ENCODE assay signal across 18 cellular contexts in the genomic region with DNA sequence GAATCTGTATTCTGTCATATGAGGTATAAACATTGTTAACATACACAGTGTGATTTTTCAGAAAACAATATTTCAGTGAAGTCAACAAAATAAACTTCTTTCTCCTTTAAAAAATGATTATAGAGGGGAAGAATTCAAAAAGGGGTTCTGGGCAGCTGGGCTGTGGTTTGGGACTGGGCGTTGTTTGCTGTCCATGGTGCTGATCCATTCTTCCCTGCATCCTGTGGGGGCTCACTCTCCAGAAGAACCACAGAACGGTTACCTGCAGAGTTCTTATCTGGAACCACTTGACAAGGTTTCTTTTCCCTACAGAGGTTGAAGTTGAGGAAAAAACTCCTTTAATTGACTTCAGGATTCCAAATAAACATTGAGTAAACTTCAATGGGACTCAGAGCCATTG.
DNase-seq lines count a peak whose midpoint lies in the region; ATAC-seq and TF ChIP-seq lines count a peak whose summit lies in the region.
"Had no signal": no experiment of that assay in that cellular context is flagged by ENCODE, and none has a peak within 500 bp of the region (broad histone marks: within the 10 kb centered on the region; RNA-seq: fewer than 3 reads in every experiment).

No MANE protein-coding gene starts in this region.

- H3K4me1 ChIP-seq in left lung, result no peaks in the 10 kb centered on the region
- H3K4me1 ChIP-seq: gastrocnemius medialis, vagina had no signal

- ATAC-seq in WTC11 (peak; percentile 90), left lung (peak; percentile 39), left lobe of liver (no peak), HG02763 (IDR thresholded peaks at IDR 0.05; ENCODE audit: unreplicated experiment) (no peak)
- ATAC-seq: activated CD8-positive, alpha-beta T cell treated with anti-CD3 and anti-CD28 coated beads for 36 hours; gastrocnemius medialis; sciatic nerve had no signal

- intact Hi-C loops in left lung (cut with DNase I), result no loop called here

- POLR2A ChIA-PET in WTC11 (lab: Charles Lee), result no interaction called here

- CTCF ChIA-PET in WTC11 (lab: Charles Lee), result no interaction called here

- TF ChIP-seq CTCF in WTC11 (IDR thresholded peaks at IDR 0.05) (no peak), left lung (IDR thresholded peaks at IDR 0.05) (no peak)

- no peaks in the 10 kb centered on the region for H3K36me3 ChIP-seq in MG63
- H3K36me3 ChIP-seq in left lung, result no peaks in the 10 kb centered on the region
- H3K36me3 ChIP-seq: cardiac muscle cell, gastrocnemius medialis, vagina had no signal

- H3K27ac ChIP-seq in left lung, result no peak overlapping the region
- H3K27ac ChIP-seq: cardiac muscle cell, gastrocnemius medialis, vagina had no signal

- DNase-seq in GM03348 (ENCODE audit: low spot score), result peak; percentile 6
- peak; percentile 10 for DNase-seq in MG63
- peak; percentile 60 for DNase-seq in WTC11 (ENCODE audit: low spot score)
- DNase-seq in left lung, result no peak
- no peak for DNase-seq in left lobe of liver (ENCODE audit: low spot score)
- DNase-seq in NCI-H1436 (lab: John Stamatoyannopoulos, UW), result no peak
- DNase-seq in stimulated activated CD4-positive, alpha-beta T cell treated with anti-CD3 and anti-CD28 coated beads, Interleukin-1b, Interleukin-23, amount 100 ng/mL, for 48 hours, result no peak
- DNase-seq: activated CD8-positive, alpha-beta T cell treated with anti-CD3 and anti-CD28 coated beads for 36 hours; gastrocnemius medialis; NCI-H524 treated with DMSO at 0.1 percent for 48 hours; Right ventricle myocardium superior; stimulated activated CD4-positive, alpha-beta T cell treated with anti-CD3 and anti-CD28 coated beads, Interleukin-4, amount 100 ng/mL, for 4 hours; stimulated activated naive CD4-positive, alpha-beta T cell treated with Interleukin-2 at 50 U/mL for 16 hours had no signal

- peaks cover 11% of the 10 kb centered on the region for H3K9me3 Mint-ChIP-seq in WTC11

- peaks cover 7% of the 10 kb centered on the region for H3K4me1 Mint-ChIP-seq in WTC11
- H3K4me1 Mint-ChIP-seq: B cell had no signal

- no peaks in the 10 kb centered on the region for H3K9me3 ChIP-seq in MG63
- H3K9me3 ChIP-seq in left lung, result peaks cover 0 to 11% of the 10 kb centered on the region in 2 donors
- H3K9me3 ChIP-seq: gastrocnemius medialis, vagina had no signal

- H3K27me3 ChIP-seq in MG63 (no peaks in the 10 kb centered on the region), left lung (no peaks in the 10 kb centered on the region)
- H3K27me3 ChIP-seq: cardiac muscle cell, gastrocnemius medialis, vagina had no signal

- no peak overlapping the region for H3K27ac Mint-ChIP-seq in WTC11
- H3K27ac Mint-ChIP-seq: activated CD8-positive, alpha-beta T cell treated with anti-CD3 and anti-CD28 coated beads for 36 hours; B cell had no signal

- H3K36me3 Mint-ChIP-seq in WTC11, result peaks cover 8% of the 10 kb centered on the region

- no peak overlapping the region for H3K4me3 Mint-ChIP-seq in WTC11
- H3K4me3 Mint-ChIP-seq: activated CD8-positive, alpha-beta T cell treated with anti-CD3 and anti-CD28 coated beads for 36 hours; B cell had no signal

- H3K4me3 ChIP-seq in MG63, result no peak overlapping the region
- no peak overlapping the region for H3K4me3 ChIP-seq in left lung
- H3K4me3 ChIP-seq: cardiac muscle cell, gastrocnemius medialis, vagina had no signal

- no peaks in the 10 kb centered on the region for H3K27me3 Mint-ChIP-seq in WTC11 (ENCODE audit: low read depth)
- H3K27me3 Mint-ChIP-seq: activated CD8-positive, alpha-beta T cell treated with anti-CD3 and anti-CD28 coated beads for 36 hours; B cell had no signal

TF ChIP-seq in WTC11, 78 proteins besides CTCF, POLR2A, EP300 and RAD21 (continues in another document):
- TF ChIP-seq, protein P1, sequence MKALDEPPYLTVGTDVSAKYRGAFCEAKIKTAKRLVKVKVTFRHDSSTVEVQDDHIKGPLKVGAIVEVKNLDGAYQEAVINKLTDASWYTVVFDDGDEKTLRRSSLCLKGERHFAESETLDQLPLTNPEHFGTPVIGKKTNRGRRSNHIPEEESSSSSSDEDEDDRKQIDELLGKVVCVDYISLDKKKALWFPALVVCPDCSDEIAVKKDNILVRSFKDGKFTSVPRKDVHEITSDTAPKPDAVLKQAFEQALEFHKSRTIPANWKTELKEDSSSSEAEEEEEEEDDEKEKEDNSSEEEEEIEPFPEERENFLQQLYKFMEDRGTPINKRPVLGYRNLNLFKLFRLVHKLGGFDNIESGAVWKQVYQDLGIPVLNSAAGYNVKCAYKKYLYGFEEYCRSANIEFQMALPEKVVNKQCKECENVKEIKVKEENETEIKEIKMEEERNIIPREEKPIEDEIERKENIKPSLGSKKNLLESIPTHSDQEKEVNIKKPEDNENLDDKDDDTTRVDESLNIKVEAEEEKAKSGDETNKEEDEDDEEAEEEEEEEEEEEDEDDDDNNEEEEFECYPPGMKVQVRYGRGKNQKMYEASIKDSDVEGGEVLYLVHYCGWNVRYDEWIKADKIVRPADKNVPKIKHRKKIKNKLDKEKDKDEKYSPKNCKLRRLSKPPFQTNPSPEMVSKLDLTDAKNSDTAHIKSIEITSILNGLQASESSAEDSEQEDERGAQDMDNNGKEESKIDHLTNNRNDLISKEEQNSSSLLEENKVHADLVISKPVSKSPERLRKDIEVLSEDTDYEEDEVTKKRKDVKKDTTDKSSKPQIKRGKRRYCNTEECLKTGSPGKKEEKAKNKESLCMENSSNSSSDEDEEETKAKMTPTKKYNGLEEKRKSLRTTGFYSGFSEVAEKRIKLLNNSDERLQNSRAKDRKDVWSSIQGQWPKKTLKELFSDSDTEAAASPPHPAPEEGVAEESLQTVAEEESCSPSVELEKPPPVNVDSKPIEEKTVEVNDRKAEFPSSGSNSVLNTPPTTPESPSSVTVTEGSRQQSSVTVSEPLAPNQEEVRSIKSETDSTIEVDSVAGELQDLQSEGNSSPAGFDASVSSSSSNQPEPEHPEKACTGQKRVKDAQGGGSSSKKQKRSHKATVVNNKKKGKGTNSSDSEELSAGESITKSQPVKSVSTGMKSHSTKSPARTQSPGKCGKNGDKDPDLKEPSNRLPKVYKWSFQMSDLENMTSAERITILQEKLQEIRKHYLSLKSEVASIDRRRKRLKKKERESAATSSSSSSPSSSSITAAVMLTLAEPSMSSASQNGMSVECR (CRISPR knock-in tag; IDR thresholded peaks at IDR 0.05; ENCODE audit: borderline replicate concordance), result peak; percentile 33; the same call in 1 of the 2 replicates
- TF ChIP-seq, protein P2, sequence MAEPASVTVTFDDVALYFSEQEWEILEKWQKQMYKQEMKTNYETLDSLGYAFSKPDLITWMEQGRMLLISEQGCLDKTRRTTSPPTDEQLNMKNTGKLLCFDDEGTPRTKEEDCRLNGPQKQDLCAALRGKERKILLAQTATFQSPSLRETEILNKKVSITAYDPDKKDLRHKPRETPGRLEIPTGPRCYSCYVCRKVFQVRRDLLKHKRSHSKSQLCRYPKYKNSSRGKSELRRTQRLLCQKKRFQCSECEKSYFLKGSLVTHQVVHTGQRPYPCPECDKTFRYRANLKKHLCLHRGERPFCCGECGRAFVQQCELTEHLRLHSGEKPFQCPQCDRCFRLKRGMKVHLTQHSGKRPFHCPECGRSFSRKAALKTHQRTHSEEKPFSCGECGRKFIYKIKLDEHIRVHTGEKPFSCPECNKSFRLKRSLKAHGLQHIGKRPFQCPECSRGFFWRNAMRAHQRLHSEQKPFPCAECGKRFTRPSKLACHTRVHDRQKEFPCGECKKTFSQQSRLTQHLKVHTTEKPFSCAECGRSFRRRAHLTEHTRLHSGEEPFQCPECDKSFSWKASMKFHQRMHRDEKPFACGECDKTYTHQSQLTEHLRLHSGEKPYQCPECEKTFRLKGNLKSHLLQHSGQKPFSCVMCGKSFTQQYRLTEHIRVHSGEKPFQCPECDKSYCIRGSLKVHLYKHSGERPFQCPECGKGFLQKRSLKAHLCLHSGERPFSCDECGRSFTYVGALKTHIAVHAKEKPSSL (CRISPR knock-in tag; conservative IDR thresholded peaks at IDR 0.05), result no peak
- TF ChIP-seq SMAD3 (CRISPR knock-in tag; IDR thresholded peaks at IDR 0.05; ENCODE audit: borderline replicate concordance) (peak; percentile 22; the same call in 1 of the 2 replicates), ZNF219 (CRISPR knock-in tag; IDR thresholded peaks at IDR 0.05; ENCODE audit: borderline replicate concordance) (peak; percentile 56; the same call in 1 of the 2 replicates), FOXK1 (CRISPR knock-in tag; IDR thresholded peaks at IDR 0.05) (peak; percentile 31; the same call in 1 of the 2 replicates), TEAD1 (CRISPR knock-in tag; IDR thresholded peaks at IDR 0.05) (peak; percentile 51; the same call in 1 of the 2 replicates), ZNF232 (CRISPR knock-in tag; IDR thresholded peaks at IDR 0.05) (peak; percentile 68; the same call in 1 of the 2 replicates)
- TF ChIP-seq, protein P3, sequence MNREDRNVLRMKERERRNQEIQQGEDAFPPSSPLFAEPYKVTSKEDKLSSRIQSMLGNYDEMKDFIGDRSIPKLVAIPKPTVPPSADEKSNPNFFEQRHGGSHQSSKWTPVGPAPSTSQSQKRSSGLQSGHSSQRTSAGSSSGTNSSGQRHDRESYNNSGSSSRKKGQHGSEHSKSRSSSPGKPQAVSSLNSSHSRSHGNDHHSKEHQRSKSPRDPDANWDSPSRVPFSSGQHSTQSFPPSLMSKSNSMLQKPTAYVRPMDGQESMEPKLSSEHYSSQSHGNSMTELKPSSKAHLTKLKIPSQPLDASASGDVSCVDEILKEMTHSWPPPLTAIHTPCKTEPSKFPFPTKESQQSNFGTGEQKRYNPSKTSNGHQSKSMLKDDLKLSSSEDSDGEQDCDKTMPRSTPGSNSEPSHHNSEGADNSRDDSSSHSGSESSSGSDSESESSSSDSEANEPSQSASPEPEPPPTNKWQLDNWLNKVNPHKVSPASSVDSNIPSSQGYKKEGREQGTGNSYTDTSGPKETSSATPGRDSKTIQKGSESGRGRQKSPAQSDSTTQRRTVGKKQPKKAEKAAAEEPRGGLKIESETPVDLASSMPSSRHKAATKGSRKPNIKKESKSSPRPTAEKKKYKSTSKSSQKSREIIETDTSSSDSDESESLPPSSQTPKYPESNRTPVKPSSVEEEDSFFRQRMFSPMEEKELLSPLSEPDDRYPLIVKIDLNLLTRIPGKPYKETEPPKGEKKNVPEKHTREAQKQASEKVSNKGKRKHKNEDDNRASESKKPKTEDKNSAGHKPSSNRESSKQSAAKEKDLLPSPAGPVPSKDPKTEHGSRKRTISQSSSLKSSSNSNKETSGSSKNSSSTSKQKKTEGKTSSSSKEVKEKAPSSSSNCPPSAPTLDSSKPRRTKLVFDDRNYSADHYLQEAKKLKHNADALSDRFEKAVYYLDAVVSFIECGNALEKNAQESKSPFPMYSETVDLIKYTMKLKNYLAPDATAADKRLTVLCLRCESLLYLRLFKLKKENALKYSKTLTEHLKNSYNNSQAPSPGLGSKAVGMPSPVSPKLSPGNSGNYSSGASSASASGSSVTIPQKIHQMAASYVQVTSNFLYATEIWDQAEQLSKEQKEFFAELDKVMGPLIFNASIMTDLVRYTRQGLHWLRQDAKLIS (CRISPR knock-in tag; IDR thresholded peaks at IDR 0.05; ENCODE audit: borderline replicate concordance), result no peak

Comparison
In these comparisons a context has a peak if more than half of its experiments do, and no peak if none do; other contexts are left out.
1. DNase-seq: peak in GM03348 (single experiment), MG63 (single experiment) and WTC11 (single experiment); none in left lung (0 of 2), left lobe of liver (single experiment), NCI-H1436 (single experiment) and stimulated activated CD4-positive, alpha-beta T cell treated with anti-CD3 and anti-CD28 coated beads, Interleukin-1b, Interleukin-23, amount 100 ng/mL, for 48 hours (single experiment).
2. ATAC-seq: peak in WTC11 (single experiment) and left lung (single experiment); none in left lobe of liver (single experiment) and HG02763 (single experiment).